8 cellular contexts compared by ENCODE assay signal in genomic region chr6:143427109-143427817, GRCh38. TPM values are rescaled to one million over a fixed set of nuclear protein-coding genes. Genes with fewer than 3 reads are reported as not detected.
DNase-seq lines count a peak whose midpoint lies in the region; ATAC-seq and TF ChIP-seq lines count a peak whose summit lies in the region.

No MANE protein-coding gene starts in this region.

- ATAC-seq in GM19023 (IDR thresholded peaks at IDR 0.05; ENCODE audit: unreplicated experiment), result peak; percentile 100
- ATAC-seq in HG03135 (IDR thresholded peaks at IDR 0.05; ENCODE audit: unreplicated experiment), result peak; percentile 100
- peak; percentile 100 for ATAC-seq in activated CD4-positive, alpha-beta T cell treated with anti-CD3 and anti-CD28 coated beads for 36 hours
- peak; percentile 97 to 98 (median 98) for ATAC-seq in right lobe of liver

- peaks cover 0 to 14% (median 5%) of the 10 kb centered on the region in 4 donors for H3K4me1 ChIP-seq in right lobe of liver

- H3K36me3 ChIP-seq in right lobe of liver, result no peaks in the 10 kb centered on the region

- peaks cover 16% of the 10 kb centered on the region for H3K36me3 Mint-ChIP-seq in activated CD4-positive, alpha-beta T cell treated with anti-CD3 and anti-CD28 coated beads for 36 hours (ENCODE audit: low read depth)

- no peaks in the 10 kb centered on the region for H3K27me3 ChIP-seq in right lobe of liver

- H3K9me3 ChIP-seq in right lobe of liver, result no peaks in the 10 kb centered on the region

- no peak overlapping the region for H3K4me3 Mint-ChIP-seq in activated CD4-positive, alpha-beta T cell treated with anti-CD3 and anti-CD28 coated beads for 36 hours

- CTCF ChIA-PET in activated CD4-positive, alpha-beta T cell treated with anti-CD3 and anti-CD28 coated beads for 36 hours (lab: Charles Lee), result interaction anchor here (0.5 to 2.6 kb wide), 25 partner anchors 9 to 952 kb away, joined by 3 to 15 read pairs (median 4); no protein-coding TSS in a partner anchor

- TF ChIP-seq POLR2A in right lobe of liver (IDR thresholded peaks at IDR 0.05), result no peak

- POLR2A ChIA-PET in activated CD4-positive, alpha-beta T cell treated with anti-CD3 and anti-CD28 coated beads for 36 hours (lab: Charles Lee), result no interaction called here

- no peaks in the 10 kb centered on the region for H3K9me3 Mint-ChIP-seq in activated CD4-positive, alpha-beta T cell treated with anti-CD3 and anti-CD28 coated beads for 36 hours (ENCODE audit: low read depth)

- peaks cover 7% of the 10 kb centered on the region for H3K4me1 Mint-ChIP-seq in activated CD4-positive, alpha-beta T cell treated with anti-CD3 and anti-CD28 coated beads for 36 hours

- WGBS in right lobe of liver (ENCODE audit: insufficient coverage, low coverage, low lambda C conversion rate, missing lambda C conversion rate), result 10% methylated on average over 4 of the region's 4 CpGs

- intact Hi-C loops in activated CD4-positive, alpha-beta T cell treated with anti-CD3 and anti-CD28 coated beads for 36 hours (cut with DNase I, micrococcal nuclease), result loop anchor here (1.0 to 5.0 kb wide), 8 partner anchors 194 to 955 kb away; no protein-coding TSS in a partner anchor
- intact Hi-C loops in right lobe of liver (cut with DNase I), result loop anchor here in 1 of 2 donors (10.0 kb wide), 1 partner anchor 732 kb away; no protein-coding TSS in a partner anchor

- no peak overlapping the region for H3K4me3 ChIP-seq in choroid plexus epithelial cell (ENCODE audit: low read depth, low read length)
- H3K4me3 ChIP-seq in right lobe of liver, result no peak overlapping the region

- peak; percentile 55 for DNase-seq in NCI-H345 (lab: John Stamatoyannopoulos, UW)
- peak; percentile 86 for DNase-seq in activated CD4-positive, alpha-beta T cell treated with anti-CD3 and anti-CD28 coated beads for 36 hours
- DNase-seq in choroid plexus epithelial cell (ENCODE audit: low read depth), result peak; percentile 90
- DNase-seq in right lobe of liver, result peak; percentile 59 to 74 (median 65)
- peak; percentile 39 to 56 (median 51) for DNase-seq in stimulated activated CD4-positive, alpha-beta T cell treated with anti-CD3 and anti-CD28 coated beads, TNF-alpha, amount 100 ng/mL, for 4 hours (ENCODE audit: low read depth in 3 of 3)

- no peak overlapping the region for H3K27ac Mint-ChIP-seq in activated CD4-positive, alpha-beta T cell treated with anti-CD3 and anti-CD28 coated beads for 36 hours

- no peaks in the 10 kb centered on the region for H3K27me3 Mint-ChIP-seq in activated CD4-positive, alpha-beta T cell treated with anti-CD3 and anti-CD28 coated beads for 36 hours

- TF ChIP-seq CTCF in C4-2B (conservative IDR thresholded peaks at IDR 0.05) (peak; percentile 88), choroid plexus epithelial cell (conservative IDR thresholded peaks at IDR 0.05; ENCODE audit: low read depth, low read length) (peak; percentile 100), right lobe of liver (IDR thresholded peaks at IDR 0.05) (peak; percentile 83 to 97 (median 94))

- H3K27ac ChIP-seq in C4-2B, result no peak overlapping the region
- H3K27ac ChIP-seq in right lobe of liver, result no peak overlapping the region

RNA-seq across cellular contexts. Expression of gene ADAT2, which starts 23.2 kb away (rescaled TPM):
- 10 to 100 TPM; 23.6 to 26.0 TPM for total RNA-seq in activated CD4-positive, alpha-beta T cell treated with anti-CD3 and anti-CD28 coated beads for 36 hours
- total RNA-seq in right lobe of liver, result 1 to 10 TPM; 3.6 to 5.2 (median 4.2) TPM

RNA-seq across cellular contexts. Expression of gene PEX3, which starts 23.3 kb away (rescaled TPM):
- total RNA-seq in activated CD4-positive, alpha-beta T cell treated with anti-CD3 and anti-CD28 coated beads for 36 hours, result 10 to 100 TPM; 31.1 to 42.2 TPM
- 10 to 100 TPM; 16.0 to 23.6 (median 18.7) TPM for total RNA-seq in right lobe of liver
